Comparison of ENCODE assay signal across 9 cellular contexts in the genomic region with DNA sequence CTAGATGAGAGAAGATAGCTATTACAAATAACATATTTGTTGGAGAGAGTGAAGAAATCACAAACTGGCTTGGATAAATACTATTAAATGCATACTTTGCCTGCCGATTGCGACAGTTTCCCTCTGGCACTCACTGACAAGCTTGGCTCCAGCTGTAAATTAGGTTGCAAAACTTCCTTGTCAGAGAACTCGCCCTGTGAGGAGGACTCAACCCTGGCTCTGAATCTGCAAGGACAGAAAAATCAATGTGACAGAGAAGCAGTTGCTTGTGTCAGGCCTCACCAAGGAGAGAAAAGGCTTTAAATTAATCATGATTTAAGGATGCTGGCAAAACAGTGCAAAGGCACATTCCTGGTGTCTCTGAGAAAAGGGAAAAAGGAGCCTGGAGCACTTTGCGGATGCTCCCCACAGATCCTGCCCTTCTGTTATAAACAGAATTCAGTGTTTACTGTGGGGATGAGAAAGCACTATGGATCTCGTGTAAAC.
DNase-seq lines count a peak whose midpoint lies in the region; ATAC-seq and TF ChIP-seq lines count a peak whose summit lies in the region.
"Had no signal": no experiment of that assay in that cellular context is flagged by ENCODE, and none has a peak within 500 bp of the region (broad histone marks: within the 10 kb centered on the region; RNA-seq: fewer than 3 reads in every experiment).

No MANE protein-coding gene starts in this region.

- H3K9ac ChIP-seq in colonic mucosa (ENCODE audit: low read depth in 2 of 2, low read length in 2 of 2): no peak overlapping the region

- H3K9me3 ChIP-seq in colonic mucosa: no peaks in the 10 kb centered on the region
- no peaks in the 10 kb centered on the region for H3K9me3 ChIP-seq in uterus
- H3K9me3 ChIP-seq: ovary had no signal

- no peaks in the 10 kb centered on the region for H3K4me1 ChIP-seq in colonic mucosa
- peaks cover 0 to 10% of the 10 kb centered on the region in 2 donors for H3K4me1 ChIP-seq in uterus

- TF ChIP-seq POLR2A in uterus (IDR thresholded peaks at IDR 0.05): no peak

- DNase-seq in LNCaP clone FGC (ENCODE audit: low read depth) (peak; percentile 88), colonic mucosa (peak; percentile 59), medulla oblongata (ENCODE audit: extremely low spot score) (peak; percentile 14), uterus (peak; percentile 55 to 72), RPMI8226 (no peak), NCI-H1930 (lab: John Stamatoyannopoulos, UW) (no peak)
- DNase-seq: activated CD8-positive, alpha-beta T cell treated with anti-CD3 and anti-CD28 coated beads, Interleukin-2, amount 10 ng/mL, durations not matched to agents 7 days and 5 days had no signal

- H3K27ac ChIP-seq in colonic mucosa (no peak overlapping the region), uterus (no peak overlapping the region)
- H3K27ac ChIP-seq: ovary had no signal

- TF ChIP-seq CTCF in LNCaP clone FGC (IDR thresholded peaks at IDR 0.05; ENCODE audit: control insufficient read depth, extremely low read depth, insufficient read depth): no peak
- TF ChIP-seq CTCF in colonic mucosa (IDR thresholded peaks at IDR 0.05): no peak
- TF ChIP-seq CTCF in uterus (IDR thresholded peaks at IDR 0.05): no peak

- H3K27me3 ChIP-seq in colonic mucosa (no peaks in the 10 kb centered on the region), uterus (no peaks in the 10 kb centered on the region)
- H3K27me3 ChIP-seq: ovary had no signal

- H3K36me3 ChIP-seq in colonic mucosa: no peaks in the 10 kb centered on the region
- H3K36me3 ChIP-seq in uterus: no peaks in the 10 kb centered on the region
- H3K36me3 ChIP-seq: ovary had no signal

- no peak for ATAC-seq in HG02970 (IDR thresholded peaks at IDR 0.05; ENCODE audit: low FRiP score, unreplicated experiment)
- ATAC-seq: activated CD8-positive, alpha-beta T cell treated with anti-CD3 and anti-CD28 coated beads, Interleukin-2, amount 10 ng/mL, durations not matched to agents 7 days and 5 days had no signal

- no peak overlapping the region for H3K4me3 ChIP-seq in LNCaP clone FGC (ENCODE audit: low read depth, low read length)
- no peak overlapping the region for H3K4me3 ChIP-seq in colonic mucosa
- no peak overlapping the region for H3K4me3 ChIP-seq in uterus
- H3K4me3 ChIP-seq: ovary had no signal

- intact Hi-C loops in colonic mucosa (cut with DNase I): no loop called here
- intact Hi-C loops in uterus (cut with DNase I; ENCODE audit: low total_unique reads): no loop called here

Comparison
In these comparisons a context has a peak if more than half of its experiments do, and no peak if none do; other contexts are left out.
1. DNase-seq: peak in LNCaP clone FGC (single experiment), colonic mucosa (single experiment), medulla oblongata (single experiment) and uterus (2 of 2); none in RPMI8226 (single experiment) and NCI-H1930 (0 of 2).